ENCODE assay signal across 22 cellular contexts in the genomic region with DNA sequence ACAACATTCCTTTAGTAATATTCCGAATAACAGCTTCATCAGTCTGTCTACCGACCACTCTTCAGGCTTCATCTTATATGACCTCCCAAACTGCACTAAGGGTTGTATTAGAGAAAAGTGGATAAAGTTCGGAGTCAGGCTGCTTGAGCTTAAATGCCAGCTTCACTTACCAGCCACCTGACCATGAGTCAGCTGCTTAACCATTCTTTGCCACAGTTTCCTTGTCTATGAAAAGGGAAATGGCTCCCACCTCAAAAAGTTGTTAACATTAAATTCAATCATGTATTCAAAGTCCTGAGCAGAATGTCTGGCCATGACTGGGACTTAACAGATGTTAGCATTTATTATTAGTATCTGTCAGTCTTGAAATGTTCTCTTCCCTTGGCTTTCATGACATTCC. TPM values are rescaled to one million over a fixed set of nuclear protein-coding genes. Genes with fewer than 3 reads are reported as not detected.
DNase-seq lines count a peak whose midpoint lies in the region; ATAC-seq and TF ChIP-seq lines count a peak whose summit lies in the region.
"Had no signal": no experiment of that assay in that cellular context is flagged by ENCODE, and none has a peak within 500 bp of the region (broad histone marks: within the 10 kb centered on the region; RNA-seq: fewer than 3 reads in every experiment).

No MANE protein-coding gene starts in this region.

- DNase-seq in HL-60 (ENCODE audit: low read depth in 1 of 2, low spot score in 1 of 2), result peak in 1 of 2 experiments; percentile 45
- DNase-seq in mesenchymal stem cell, result no peak
- no peak for DNase-seq in colonic mucosa
- no peak for DNase-seq in psoas muscle
- DNase-seq in ascending aorta (ENCODE audit: low spot score in 2 of 2), result no peak
- DNase-seq: activated effector memory CD4-positive, alpha-beta T cell treated with Interleukin-2 at 50 U/mL for 16 hours; EL; hippocampal formation; kidney; NCI-H1048; NCI-H69; PC-3; stimulated activated CD4-positive, alpha-beta T cell treated with anti-CD3 and anti-CD28 coated beads, Interleukin-15, amount 100 ng/mL, for 24 hours; T1000 had no signal

- no peak overlapping the region for H3K14ac ChIP-seq in mesenchymal stem cell (ENCODE audit: low read length in 2 of 2)

- peaks cover 49% of the 10 kb centered on the region for H3K36me3 Mint-ChIP-seq in activated T-helper 17 cell treated with anti-CD3 and anti-CD28 coated beads, Interleukin-2, amount 50 U/mL, for 72 hours (ENCODE audit: low read depth)
- H3K36me3 Mint-ChIP-seq: neural progenitor cell had no signal

- no peak overlapping the region for H4K8ac ChIP-seq in mesenchymal stem cell (ENCODE audit: low read length)

- H3K9ac ChIP-seq in mesenchymal stem cell (ENCODE audit: low read length), result peak overlapping the region; percentile 42
- peak overlapping the region in 1 of 2 donors; percentile 14 for H3K9ac ChIP-seq in colonic mucosa (ENCODE audit: low read depth in 2 of 2, low read length in 2 of 2)
- H3K9ac ChIP-seq: neural progenitor cell had no signal

- H3K9me3 ChIP-seq in mesenchymal stem cell (ENCODE audit: control insufficient read depth, low read length) (no peaks in the 10 kb centered on the region), colonic mucosa (no peaks in the 10 kb centered on the region), psoas muscle (no peaks in the 10 kb centered on the region), ascending aorta (no peaks in the 10 kb centered on the region)
- H3K9me3 ChIP-seq: tibial nerve had no signal

- no peak overlapping the region for H2BK5ac ChIP-seq in mesenchymal stem cell (ENCODE audit: low read depth, low read length, poor library complexity, severe bottlenecking)

- H2BK120ac ChIP-seq in mesenchymal stem cell (ENCODE audit: low read depth, low read length), result no peak overlapping the region

- WGBS in mesenchymal stem cell, result 100% methylated on average over 1 of the region's 3 CpGs
- 81 to 94% (median 84%) methylated on average over 3 of the region's 3 CpGs for WGBS in psoas muscle, 3 donors

- H4K91ac ChIP-seq in mesenchymal stem cell (ENCODE audit: low read length), result no peak overlapping the region

- H3K36me3 ChIP-seq in mesenchymal stem cell (ENCODE audit: control insufficient read depth in 1 of 2, insufficient read depth in 2 of 2, low read depth in 1 of 2, low read length in 2 of 2), result peaks cover 0 to 4% of the 10 kb centered on the region in 2 experiments
- no peaks in the 10 kb centered on the region for H3K36me3 ChIP-seq in colonic mucosa
- H3K36me3 ChIP-seq in psoas muscle (ENCODE audit: insufficient read depth in 1 of 2, low read depth in 1 of 2), result no peaks in the 10 kb centered on the region
- H3K36me3 ChIP-seq in ascending aorta, result peaks cover 0 to 3% of the 10 kb centered on the region in 2 donors
- H3K36me3 ChIP-seq: neural progenitor cell, tibial nerve had no signal

- H3K4me1 ChIP-seq in mesenchymal stem cell (ENCODE audit: control insufficient read depth, insufficient read depth, low read depth, low read length), result peaks cover 5% of the 10 kb centered on the region
- peaks cover 21% of the 10 kb centered on the region for H3K4me1 ChIP-seq in colonic mucosa
- peaks cover 46% of the 10 kb centered on the region for H3K4me1 ChIP-seq in psoas muscle
- H3K4me1 ChIP-seq in ascending aorta, result peaks cover 0 to 5% of the 10 kb centered on the region in 2 donors

- no peak overlapping the region for H3K4ac ChIP-seq in mesenchymal stem cell (ENCODE audit: low read depth in 1 of 2, low read length in 2 of 2)

- H3K79me1 ChIP-seq in mesenchymal stem cell (replicated peaks; ENCODE audit: low read length, poor library complexity, severe bottlenecking), result peaks cover 23% of the 10 kb centered on the region

- H3K4me3 ChIP-seq in HL-60 (replicated peaks; ENCODE audit: insufficient read depth, low read length) (no peak overlapping the region), mesenchymal stem cell (ENCODE audit: insufficient read depth in 1 of 2, low read depth in 1 of 2, low read length in 2 of 2) (no peak overlapping the region), colonic mucosa (no peak overlapping the region), psoas muscle (no peak overlapping the region), ascending aorta (no peak overlapping the region)
- H3K4me3 ChIP-seq: neural progenitor cell, tibial nerve had no signal

- no peak overlapping the region for H2BK15ac ChIP-seq in mesenchymal stem cell (ENCODE audit: low read depth, poor library complexity, severe bottlenecking)

- peak overlapping the region; percentile 91 for H2AK5ac ChIP-seq in mesenchymal stem cell (ENCODE audit: low read length, severe bottlenecking)

- no peak overlapping the region for H2AFZ ChIP-seq in mesenchymal stem cell (ENCODE audit: low read depth, low read length)
- H2AFZ ChIP-seq: neural progenitor cell had no signal

- no peaks in the 10 kb centered on the region for H3K27me3 ChIP-seq in HL-60 (ENCODE audit: insufficient read depth, poor library complexity, severe bottlenecking)
- no peaks in the 10 kb centered on the region for H3K27me3 ChIP-seq in mesenchymal stem cell (ENCODE audit: control insufficient read depth in 1 of 2, insufficient read depth in 1 of 2, low read length in 2 of 2)
- H3K27me3 ChIP-seq in colonic mucosa, result no peaks in the 10 kb centered on the region
- no peaks in the 10 kb centered on the region for H3K27me3 ChIP-seq in psoas muscle (ENCODE audit: insufficient read depth in 3 of 3, low read length in 2 of 3)
- no peaks in the 10 kb centered on the region for H3K27me3 ChIP-seq in ascending aorta
- H3K27me3 ChIP-seq: neural progenitor cell, tibial nerve had no signal

- no peak overlapping the region for H3K23ac ChIP-seq in mesenchymal stem cell (ENCODE audit: low read length in 2 of 2)

- no peak overlapping the region for H3K4me3 Mint-ChIP-seq in activated T-helper 17 cell treated with anti-CD3 and anti-CD28 coated beads, Interleukin-2, amount 50 U/mL, for 72 hours
- H3K4me3 Mint-ChIP-seq: central memory CD8-positive, alpha-beta T cell; neural progenitor cell; stimulated activated memory B cell treated with anti-CD40 and anti-IgM and Interleukin-4, amounts not matched to agents 10 μg/mL and 1 μg/mL and 100 μg/mL, for 72 hours had no signal

- peak overlapping the region; percentile 25 for H3K27ac Mint-ChIP-seq in activated T-helper 17 cell treated with anti-CD3 and anti-CD28 coated beads, Interleukin-2, amount 50 U/mL, for 72 hours
- H3K27ac Mint-ChIP-seq: neural progenitor cell; stimulated activated memory B cell treated with anti-CD40 and anti-IgM and Interleukin-4, amounts not matched to agents 10 μg/mL and 1 μg/mL and 100 μg/mL, for 72 hours had no signal

- no peak overlapping the region for H3K18ac ChIP-seq in mesenchymal stem cell (ENCODE audit: low read depth in 1 of 2, low read length in 2 of 2)

- no peaks in the 10 kb centered on the region for H3K27me3 Mint-ChIP-seq in activated T-helper 17 cell treated with anti-CD3 and anti-CD28 coated beads, Interleukin-2, amount 50 U/mL, for 72 hours
- H3K27me3 Mint-ChIP-seq: central memory CD8-positive, alpha-beta T cell; stimulated activated memory B cell treated with anti-CD40 and anti-IgM and Interleukin-4, amounts not matched to agents 10 μg/mL and 1 μg/mL and 100 μg/mL, for 72 hours had no signal

- H3K4me2 ChIP-seq in mesenchymal stem cell (ENCODE audit: low read length, poor library complexity, severe bottlenecking), result no peak overlapping the region
- H3K4me2 ChIP-seq: neural progenitor cell had no signal

- no peak overlapping the region for H2BK12ac ChIP-seq in mesenchymal stem cell (ENCODE audit: low read length in 2 of 2)

- ATAC-seq in activated T-helper 17 cell treated with anti-CD3 and anti-CD28 coated beads, Interleukin-2, amount 50 U/mL, for 72 hours (replicated peaks), result no peak
- ATAC-seq in HG03439 (IDR thresholded peaks at IDR 0.05; ENCODE audit: unreplicated experiment) (no peak), psoas muscle (no peak)
- ATAC-seq: activated CD4-positive, CD25-positive, alpha-beta regulatory T cell treated with anti-CD3 and anti-CD28 coated beads, Interleukin-2, amount 50 U/mL, for 24 hours; PC-3; stimulated activated memory B cell treated with anti-CD40 and anti-IgM and Interleukin-4, amounts not matched to agents 10 μg/mL and 1 μg/mL and 100 μg/mL, for 72 hours had no signal

- intact Hi-C loops in colonic mucosa (cut with DNase I), result no loop called here
- intact Hi-C loops in psoas muscle (cut with DNase I), result loop anchor here (5.0 to 10.0 kb wide), 5 partner anchors 66 to 288 kb away; a partner anchor contains a TSS
- intact Hi-C loops in ascending aorta (cut with DNase I), result no loop called here

- H3K9me3 Mint-ChIP-seq in activated T-helper 17 cell treated with anti-CD3 and anti-CD28 coated beads, Interleukin-2, amount 50 U/mL, for 72 hours, result no peaks in the 10 kb centered on the region
- H3K9me3 Mint-ChIP-seq: central memory CD8-positive, alpha-beta T cell; neural progenitor cell; stimulated activated memory B cell treated with anti-CD40 and anti-IgM and Interleukin-4, amounts not matched to agents 10 μg/mL and 1 μg/mL and 100 μg/mL, for 72 hours had no signal

- H3K27ac ChIP-seq in 22Rv1 (peak overlapping the region; percentile 25; the same call in 1 of the 2 replicates), HL-60 (replicated peaks) (peak overlapping the region; percentile 48), mesenchymal stem cell (ENCODE audit: low read length, poor library complexity, severe bottlenecking) (peak overlapping the region; percentile 5), colonic mucosa (no peak overlapping the region), psoas muscle (no peak overlapping the region), ascending aorta (no peak overlapping the region)
- H3K27ac ChIP-seq: neural progenitor cell had no signal

- H3K4me1 Mint-ChIP-seq in activated T-helper 17 cell treated with anti-CD3 and anti-CD28 coated beads, Interleukin-2, amount 50 U/mL, for 72 hours, result peaks cover 30% of the 10 kb centered on the region

- no peak for TF ChIP-seq CTCF in 22Rv1 (IDR thresholded peaks at IDR 0.05)
- no peak for TF ChIP-seq CTCF in HL-60 (IDR thresholded peaks at IDR 0.05; ENCODE audit: insufficient read depth, low read length)
- TF ChIP-seq CTCF in colonic mucosa (IDR thresholded peaks at IDR 0.05), result no peak
- TF ChIP-seq CTCF in psoas muscle (IDR thresholded peaks at IDR 0.05), result no peak
- no peak for TF ChIP-seq CTCF in ascending aorta (IDR thresholded peaks at IDR 0.05)

RNA-seq across cellular contexts. Expression of a gene that starts 20.9 kb away (rescaled TPM):
- 10 to 100 TPM; 59.5 to 61.4 TPM for total RNA-seq in activated T-helper 17 cell treated with anti-CD3 and anti-CD28 coated beads, Interleukin-2, amount 50 U/mL, for 72 hours
- polyA plus RNA-seq in mesenchymal stem cell (2013, experiment 1 of 2), result 20.1 TPM
- polyA plus RNA-seq in mesenchymal stem cell (2013, experiment 2 of 2), result 17.1 TPM
- total RNA-seq in colonic mucosa (100 to 1,000 TPM in 1 of 2 donors, 10 to 100 TPM in 1; 88.0 to 109 TPM), psoas muscle (10 to 100 TPM; 12.5 to 73.5 (median 41.1) TPM), ascending aorta (18.4 TPM)
- polyA plus RNA-seq in psoas muscle, result 1 to 10 TPM; 4.0 to 4.8 (median 4.5) TPM

RNA-seq across cellular contexts. Expression of a gene that starts 59.3 kb away (rescaled TPM):
- total RNA-seq in activated T-helper 17 cell treated with anti-CD3 and anti-CD28 coated beads, Interleukin-2, amount 50 U/mL, for 72 hours, result 10 to 100 TPM; 11.0 to 24.1 TPM
- polyA plus RNA-seq in mesenchymal stem cell (2013, experiment 1 of 2), result 28.6 TPM
- polyA plus RNA-seq in mesenchymal stem cell (2013, experiment 2 of 2), result 29.9 TPM
- 10 to 100 TPM in 1 of 2 donors, 1 to 10 TPM in 1; 8.4 to 15.1 TPM for total RNA-seq in colonic mucosa
- 10 to 100 TPM in 1 of 4 donors, 1 to 10 TPM in 3; 3.4 to 11.6 (median 6.3) TPM for total RNA-seq in psoas muscle
- polyA plus RNA-seq in psoas muscle, result 10 to 100 TPM in 1 of 3 donors, 1 to 10 TPM in 2; 2.0 to 10.8 (median 8.4) TPM
- 16.4 TPM for total RNA-seq in ascending aorta

Comparison
In these comparisons a context has a peak if more than half of its experiments do, and no peak if none do; other contexts are left out.
1. H3K27ac ChIP-seq: peak in 22Rv1 (single experiment), HL-60 (single experiment) and mesenchymal stem cell (single experiment); none in colonic mucosa (single experiment), psoas muscle (single experiment) and ascending aorta (0 of 2).
2. intact Hi-C loops: an anchor here in psoas muscle (5.0 to 10.0 kb wide); none called in colonic mucosa and ascending aorta.